In the genomic region with DNA sequence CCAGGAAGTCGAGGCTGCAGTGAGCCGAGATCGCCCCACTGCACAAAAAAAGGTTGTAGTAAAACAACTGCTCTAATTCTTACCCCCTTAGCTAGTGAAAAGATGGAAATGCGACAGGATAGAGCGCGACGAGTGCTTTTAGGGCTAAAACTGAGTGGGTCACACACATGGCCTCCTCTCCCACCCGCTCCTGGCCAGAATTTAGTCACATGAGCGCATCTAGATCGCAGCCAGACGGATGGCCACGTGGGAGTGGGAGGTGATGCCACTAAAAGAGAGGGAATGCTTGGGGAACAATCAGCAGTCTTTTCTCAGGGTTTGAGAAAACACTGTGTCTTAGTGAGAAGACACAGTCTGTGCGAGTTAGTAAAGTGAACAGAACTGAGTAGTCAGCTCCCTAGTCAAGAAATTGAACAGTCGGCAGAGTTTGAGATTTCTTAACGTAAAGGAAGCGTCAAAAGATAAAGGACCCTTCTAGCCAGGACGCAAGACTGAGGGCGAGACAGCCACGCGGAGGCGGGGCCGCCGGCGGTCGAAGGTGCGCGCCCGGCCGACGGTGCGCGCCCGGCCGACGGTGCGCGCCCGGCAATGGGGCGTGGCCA, we compare ENCODE assay signal across 8 cellular contexts. TPM values are rescaled to one million over a fixed set of nuclear protein-coding genes. Genes with fewer than 3 reads are reported as not detected.
A peak's percentile ranks its signal among the peaks of the same experiment; 100 is the strongest.
DNase-seq lines count a peak whose midpoint lies in the region; ATAC-seq and TF ChIP-seq lines count a peak whose summit lies in the region.

No MANE protein-coding gene starts in this region.

- ATAC-seq in activated B cell treated with CpG ODN at 0.5 μM for 24 hours (ENCODE audit: low read depth) (no peak), HG02852 (IDR thresholded peaks at IDR 0.05; ENCODE audit: unreplicated experiment) (no peak)

- H3K4me3 Mint-ChIP-seq in T-helper 1 cell treated with Interleukin-12 subunit alpha and Interleukin-12 subunit beta and Interleukin-4 antibody, amounts not matched to agents 30 μg/mL and 1 μg/mL, for 36 hours: peak overlapping the region; percentile 68
- peak overlapping the region; percentile 97 for H3K4me3 Mint-ChIP-seq in activated B cell treated with CpG ODN at 0.5 μM for 24 hours

- POLR2A ChIA-PET in activated B cell treated with CpG ODN at 0.5 μM for 24 hours (lab: Charles Lee): interaction anchor here (0.6 to 2.1 kb wide), 9 partner anchors 58 to 312 kb away, joined by 3 to 10 read pairs (median 4); a partner anchor contains a TSS

- H3K27ac ChIP-seq in iPS-18a (ENCODE audit: low read length): no peak overlapping the region
- peak overlapping the region; percentile 80 for H3K27ac ChIP-seq in temporal lobe (ENCODE audit: low read depth, low read length)

- TF ChIP-seq CTCF in activated B cell treated with CpG ODN at 0.5 μM for 24 hours (IDR thresholded peaks at IDR 0.05): no peak

- H3K4me1 ChIP-seq in iPS-18a (ENCODE audit: control insufficient read depth, low read depth, low read length): peaks cover 4% of the 10 kb centered on the region

- H3K27ac Mint-ChIP-seq in T-helper 1 cell treated with Interleukin-12 subunit alpha and Interleukin-12 subunit beta and Interleukin-4 antibody, amounts not matched to agents 30 μg/mL and 1 μg/mL, for 36 hours: no peak overlapping the region
- H3K27ac Mint-ChIP-seq in activated B cell treated with CpG ODN at 0.5 μM for 24 hours: peak overlapping the region; percentile 99

- no peaks in the 10 kb centered on the region for H3K9me3 ChIP-seq in iPS-18a (ENCODE audit: control insufficient read depth, low read depth, low read length)

- peaks cover 5% of the 10 kb centered on the region for H3K36me3 ChIP-seq in iPS-18a (ENCODE audit: control insufficient read depth, low read depth, low read length)

- no peak overlapping the region for H3K9ac ChIP-seq in iPS-18a (ENCODE audit: low read length)

- intact Hi-C loops in activated B cell treated with CpG ODN at 0.5 μM for 24 hours (cut with micrococcal nuclease): loop anchor here (1.0 to 5.0 kb wide), 9 partner anchors 16 to 300 kb away; a partner anchor contains a TSS

- peaks cover 19% of the 10 kb centered on the region for H3K4me1 Mint-ChIP-seq in T-helper 1 cell treated with Interleukin-12 subunit alpha and Interleukin-12 subunit beta and Interleukin-4 antibody, amounts not matched to agents 30 μg/mL and 1 μg/mL, for 36 hours (ENCODE audit: low read depth)
- H3K4me1 Mint-ChIP-seq in activated B cell treated with CpG ODN at 0.5 μM for 24 hours: peaks cover 27% of the 10 kb centered on the region

- peaks cover 22% of the 10 kb centered on the region for H3K27me3 Mint-ChIP-seq in T-helper 1 cell treated with Interleukin-12 subunit alpha and Interleukin-12 subunit beta and Interleukin-4 antibody, amounts not matched to agents 30 μg/mL and 1 μg/mL, for 36 hours (ENCODE audit: low read depth)
- H3K27me3 Mint-ChIP-seq in activated B cell treated with CpG ODN at 0.5 μM for 24 hours: peaks cover 12% of the 10 kb centered on the region

- peaks cover 7% of the 10 kb centered on the region for H3K36me3 Mint-ChIP-seq in T-helper 1 cell treated with Interleukin-12 subunit alpha and Interleukin-12 subunit beta and Interleukin-4 antibody, amounts not matched to agents 30 μg/mL and 1 μg/mL, for 36 hours (ENCODE audit: low read depth)
- H3K36me3 Mint-ChIP-seq in activated B cell treated with CpG ODN at 0.5 μM for 24 hours (ENCODE audit: low read depth): peaks cover 19% of the 10 kb centered on the region

- no peak for DNase-seq in T-helper 1 cell
- no peak for DNase-seq in activated B cell treated with CpG ODN at 0.5 μM for 24 hours
- DNase-seq in SHP77 (lab: John Stamatoyannopoulos, UW): no peak
- DNase-seq in hippocampal formation (lab: John Stamatoyannopoulos, UW): no peak

- CTCF ChIA-PET in activated B cell treated with CpG ODN at 0.5 μM for 24 hours (lab: Charles Lee): interaction anchor here (1.3 to 2.1 kb wide), 4 partner anchors 15 to 145 kb away, joined by 3 to 8 read pairs (median 6); a partner anchor contains a TSS

- H3K27me3 ChIP-seq in iPS-18a (ENCODE audit: control insufficient read depth, insufficient read depth, low read length): peaks cover 22% of the 10 kb centered on the region

- peak overlapping the region; percentile 65 for H3K4me3 ChIP-seq in iPS-18a (ENCODE audit: low read length)

- no peaks in the 10 kb centered on the region for H3K9me3 Mint-ChIP-seq in T-helper 1 cell treated with Interleukin-12 subunit alpha and Interleukin-12 subunit beta and Interleukin-4 antibody, amounts not matched to agents 30 μg/mL and 1 μg/mL, for 36 hours
- no peaks in the 10 kb centered on the region for H3K9me3 Mint-ChIP-seq in activated B cell treated with CpG ODN at 0.5 μM for 24 hours

RNA-seq across cellular contexts. Expression of a gene that starts 0.7 kb away (rescaled TPM):
- 12.8 and 13.7 TPM in 2 replicates for total RNA-seq in activated B cell treated with CpG ODN at 0.5 μM for 24 hours
- 9.3 TPM for total RNA-seq in temporal lobe

RNA-seq across cellular contexts. Expression of a gene that starts 23.3 kb away (rescaled TPM):
- total RNA-seq in activated B cell treated with CpG ODN at 0.5 μM for 24 hours: not detected in 2 replicates
- total RNA-seq in temporal lobe: 5.9 TPM

RNA-seq across cellular contexts. Expression of a gene that starts 57.9 kb away (rescaled TPM):
- total RNA-seq in activated B cell treated with CpG ODN at 0.5 μM for 24 hours (98.3 and 99.3 TPM in 2 replicates), temporal lobe (10.1 TPM)
